Comparison of ENCODE assay signal across 14 cellular contexts in the genomic region with DNA sequence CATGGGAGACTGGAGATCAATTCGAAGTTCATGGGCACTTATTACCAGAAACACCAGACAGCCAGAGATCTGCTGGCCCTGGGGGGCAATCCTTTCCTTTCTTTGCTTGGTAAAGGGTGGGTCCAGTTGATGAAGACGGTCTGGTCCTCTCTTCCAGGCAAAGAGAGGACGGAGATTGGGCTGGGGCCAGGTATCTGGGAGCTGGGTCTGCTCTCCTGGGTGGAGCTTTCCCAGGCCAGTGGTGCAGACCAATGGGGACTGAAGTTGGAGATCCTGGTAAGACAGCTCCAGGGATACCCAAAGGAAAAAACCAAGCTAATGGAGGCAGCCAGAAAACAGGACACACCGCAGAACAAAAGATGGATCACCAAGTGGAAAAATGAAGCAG. TPM values are rescaled to one million over a fixed set of nuclear protein-coding genes. Genes with fewer than 3 reads are reported as not detected.
DNase-seq lines count a peak whose midpoint lies in the region; ATAC-seq and TF ChIP-seq lines count a peak whose summit lies in the region.
"Had no signal": no experiment of that assay in that cellular context is flagged by ENCODE, and none has a peak within 500 bp of the region (broad histone marks: within the 10 kb centered on the region; RNA-seq: fewer than 3 reads in every experiment).

No MANE protein-coding gene starts in this region.

- H3K9ac ChIP-seq in subcutaneous abdominal adipose tissue (ENCODE audit: low read length in 5 of 5): peak overlapping the region in 3 of 5 donors; percentile 42 to 79 (median 58)

- H3K4me1 ChIP-seq in mesodermal cell (ENCODE audit: control insufficient read depth, insufficient read depth, low read length, poor library complexity, severe bottlenecking): peaks cover 23% of the 10 kb centered on the region
- H3K4me1 ChIP-seq in subcutaneous abdominal adipose tissue (ENCODE audit: control insufficient read depth in 5 of 5, insufficient read depth in 5 of 5, low read length in 5 of 5): peaks cover 10 to 55% (median 52%) of the 10 kb centered on the region in 5 donors

- TF ChIP-seq CTCF in HFFc6 (IDR thresholded peaks at IDR 0.05) (no peak), astrocyte of the cerebellum (IDR thresholded peaks at IDR 0.05; ENCODE audit: low read depth, low read length, missing control alignments) (no peak)

- H3K36me3 ChIP-seq in mesodermal cell (ENCODE audit: control insufficient read depth, insufficient read depth, low read length) (peaks cover 13% of the 10 kb centered on the region), subcutaneous abdominal adipose tissue (ENCODE audit: control insufficient read depth in 5 of 5, insufficient read depth in 5 of 5, low read length in 5 of 5) (peaks cover 0 to 28% (median 15%) of the 10 kb centered on the region in 5 donors)

- H3K27ac ChIP-seq in mesodermal cell (ENCODE audit: low read depth, low read length, severe bottlenecking) (peak overlapping the region; percentile 61), subcutaneous abdominal adipose tissue (ENCODE audit: low read depth, low read length) (peak overlapping the region; percentile 86)

- H3K4me3 ChIP-seq in astrocyte of the cerebellum (ENCODE audit: low read depth, low read length) (peak overlapping the region; percentile 9), mesodermal cell (ENCODE audit: extremely low read depth, insufficient read depth, low read length, poor library complexity, severe bottlenecking) (no peak overlapping the region), subcutaneous abdominal adipose tissue (ENCODE audit: low read depth in 1 of 5, low read length in 5 of 5) (no peak overlapping the region)

- no peaks in the 10 kb centered on the region for H3K9me3 Mint-ChIP-seq in HFFc6
- H3K9me3 Mint-ChIP-seq: activated naive CD8-positive, alpha-beta T cell treated with anti-CD3 and anti-CD28 coated beads, Interleukin-2, amount 10 ng/mL, durations not matched to agents 7 days and 5 days had no signal

- DNase-seq in HFFc6 (no peak), astrocyte of the cerebellum (ENCODE audit: low read depth) (no peak)
- DNase-seq: activated CD8-positive, alpha-beta memory T cell treated with anti-CD3 and anti-CD28 coated beads, Interleukin-2, amount 50 U/mL, for 48 hours; activated naive CD8-positive, alpha-beta T cell treated with anti-CD3 and anti-CD28 coated beads, Interleukin-2, amount 10 ng/mL, durations not matched to agents 7 days and 5 days; COR-L47; KG1; NCI-H526; Right ventricle myocardium superior; stimulated activated CD4-positive, alpha-beta T cell treated with anti-CD3 and anti-CD28 coated beads, Interleukin-2, amount 100 ng/mL, for 24 hours had no signal

- H3K27ac Mint-ChIP-seq in HFFc6: peak overlapping the region; percentile 92
- H3K27ac Mint-ChIP-seq: activated naive CD8-positive, alpha-beta T cell treated with anti-CD3 and anti-CD28 coated beads, Interleukin-2, amount 10 ng/mL, durations not matched to agents 7 days and 5 days had no signal

- peaks cover 43% of the 10 kb centered on the region for H3K4me1 Mint-ChIP-seq in HFFc6 (ENCODE audit: low read depth)

- no peaks in the 10 kb centered on the region for H3K36me3 Mint-ChIP-seq in HFFc6 (ENCODE audit: low read depth)

- H3K27me3 ChIP-seq in subcutaneous abdominal adipose tissue (ENCODE audit: control insufficient read depth in 5 of 5, insufficient read depth in 4 of 5, low read length in 5 of 5): no peaks in the 10 kb centered on the region

- H3K27me3 Mint-ChIP-seq in HFFc6 (ENCODE audit: insufficient read depth): no peaks in the 10 kb centered on the region
- H3K27me3 Mint-ChIP-seq: activated naive CD8-positive, alpha-beta T cell treated with anti-CD3 and anti-CD28 coated beads, Interleukin-2, amount 10 ng/mL, durations not matched to agents 7 days and 5 days had no signal

- WGBS in mesodermal cell (ENCODE audit: insufficient coverage in 2 of 2), 2 experiments: 92 to 100% methylated on average over 2 to 3 of the region's 4 CpGs

- in situ Hi-C loops in astrocyte of the cerebellum (cut with HindIII; ENCODE audit: low sequenced_read_pairs): no loop called here

- peak overlapping the region; percentile 83 for H3K4me3 Mint-ChIP-seq in HFFc6
- H3K4me3 Mint-ChIP-seq: activated naive CD8-positive, alpha-beta T cell treated with anti-CD3 and anti-CD28 coated beads, Interleukin-2, amount 10 ng/mL, durations not matched to agents 7 days and 5 days had no signal

- H3K9me3 ChIP-seq in mesodermal cell (ENCODE audit: control insufficient read depth, low read length) (no peaks in the 10 kb centered on the region), subcutaneous abdominal adipose tissue (ENCODE audit: control insufficient read depth in 5 of 5, low read length in 5 of 5) (no peaks in the 10 kb centered on the region)

- ATAC-seq in GM21619 (IDR thresholded peaks at IDR 0.05; ENCODE audit: unreplicated experiment) (no peak), GM21423 (IDR thresholded peaks at IDR 0.05; ENCODE audit: unreplicated experiment) (no peak), HG02759 (IDR thresholded peaks at IDR 0.05; ENCODE audit: unreplicated experiment) (no peak)

RNA-seq across cellular contexts. Expression of gene NOD1, which starts 18.3 kb away (rescaled TPM):
- 1 to 10 TPM; 2.8 to 3.9 (median 3.0) TPM for total RNA-seq in HFFc6 (2021; fragmentation: NEBNext Ultra II Directional; extraction: Animal tissue kit (Norgen Biotek cat#: 25700))
- 9.5 TPM for polyA plus RNA-seq in mesodermal cell (2013, experiment 1 of 2)
- polyA plus RNA-seq in mesodermal cell (2013, experiment 2 of 2): 9.4 TPM

RNA-seq across cellular contexts. Expression of gene GGCT, which starts 44.4 kb away (rescaled TPM):
- total RNA-seq in HFFc6 (2021; fragmentation: NEBNext Ultra II Directional; extraction: Animal tissue kit (Norgen Biotek cat#: 25700)): 10 to 100 TPM; 16.1 to 25.6 (median 21.1) TPM
- 25.3 TPM for polyA plus RNA-seq in mesodermal cell (2013, experiment 1 of 2)
- polyA plus RNA-seq in mesodermal cell (2013, experiment 2 of 2): 29.0 TPM
